In genomic region chr6:118963003-118963402, GRCh38 we compare ENCODE assay signal across 11 cellular contexts. TPM values are rescaled to one million over a fixed set of nuclear protein-coding genes. Genes with fewer than 3 reads are reported as not detected.
DNase-seq lines count a peak whose midpoint lies in the region; ATAC-seq and TF ChIP-seq lines count a peak whose summit lies in the region.
"Had no signal": no experiment of that assay in that cellular context is flagged by ENCODE, and none has a peak within 500 bp of the region (broad histone marks: within the 10 kb centered on the region; RNA-seq: fewer than 3 reads in every experiment).

No MANE protein-coding gene starts in this region.

- intact Hi-C loops in heart right ventricle (cut with DNase I): no loop called here
- intact Hi-C loops in Right ventricle myocardium inferior (cut with DNase I): no loop called here

- H3K27ac ChIP-seq in heart right ventricle (no peak overlapping the region), OCI-LY1 (ENCODE audit: low read depth, low read length, poor library complexity, severe bottlenecking) (no peak overlapping the region), endodermal cell (ENCODE audit: low read depth, low read length) (no peak overlapping the region)
- H3K27ac ChIP-seq: brain microvascular endothelial cell had no signal

- ATAC-seq in heart right ventricle (no peak), Right ventricle myocardium inferior (no peak)
- ATAC-seq in activated CD4-positive, CD25-positive, alpha-beta regulatory T cell treated with anti-CD3 and anti-CD28 coated beads, Interleukin-2, amount 50 U/mL, for 24 hours: no peak
- no peak for ATAC-seq in activated T-cell treated with anti-CD3 and anti-CD28 coated beads, Interleukin-2, amount 50 U/mL, for 72 hours (replicated peaks in 1 of 2)

- TF ChIP-seq CTCF in heart right ventricle (IDR thresholded peaks at IDR 0.05) (peak in 6 of 9 donors; percentile 32 to 58 (median 46)), OCI-LY1 (IDR thresholded peaks at IDR 0.05; ENCODE audit: low read length) (peak; percentile 36), endodermal cell (conservative IDR thresholded peaks at IDR 0.05) (peak; percentile 43), type B pancreatic cell (conservative IDR thresholded peaks at IDR 0.05) (peak; percentile 54)

- no peak overlapping the region for H2AFZ ChIP-seq in OCI-LY1 (ENCODE audit: low read length)

- H4K20me1 ChIP-seq in OCI-LY1 (ENCODE audit: insufficient read depth, low read length): no peaks in the 10 kb centered on the region

- peaks cover 63% of the 10 kb centered on the region for H3K36me3 Mint-ChIP-seq in endodermal cell (ENCODE audit: low read depth)
- H3K36me3 Mint-ChIP-seq in type B pancreatic cell: no peaks in the 10 kb centered on the region
- no peaks in the 10 kb centered on the region for H3K36me3 Mint-ChIP-seq in activated T-cell treated with anti-CD3 and anti-CD28 coated beads, Interleukin-2, amount 50 U/mL, for 72 hours (ENCODE audit: insufficient read depth in 2 of 2)

- H3K4me3 Mint-ChIP-seq in endodermal cell: no peak overlapping the region
- no peak overlapping the region for H3K4me3 Mint-ChIP-seq in type B pancreatic cell
- no peak overlapping the region for H3K4me3 Mint-ChIP-seq in activated T-cell treated with anti-CD3 and anti-CD28 coated beads, Interleukin-2, amount 50 U/mL, for 72 hours

- no peak overlapping the region for H3K4me3 ChIP-seq in heart right ventricle
- H3K4me3 ChIP-seq in OCI-LY1 (ENCODE audit: low read depth, low read length, poor library complexity, severe bottlenecking): no peak overlapping the region
- H3K4me3 ChIP-seq in endodermal cell (ENCODE audit: low read length): no peak overlapping the region

- H3K4me1 Mint-ChIP-seq in endodermal cell (no peaks in the 10 kb centered on the region), type B pancreatic cell (ENCODE audit: unreplicated experiment) (no peaks in the 10 kb centered on the region)
- peaks cover 6% of the 10 kb centered on the region for H3K4me1 Mint-ChIP-seq in activated T-cell treated with anti-CD3 and anti-CD28 coated beads, Interleukin-2, amount 50 U/mL, for 72 hours (ENCODE audit: low read depth)

- H3K9me3 Mint-ChIP-seq in endodermal cell (no peaks in the 10 kb centered on the region), type B pancreatic cell (no peaks in the 10 kb centered on the region)
- no peaks in the 10 kb centered on the region for H3K9me3 Mint-ChIP-seq in activated T-cell treated with anti-CD3 and anti-CD28 coated beads, Interleukin-2, amount 50 U/mL, for 72 hours

- no peaks in the 10 kb centered on the region for H3K27me3 Mint-ChIP-seq in endodermal cell (ENCODE audit: insufficient read depth)
- no peaks in the 10 kb centered on the region for H3K27me3 Mint-ChIP-seq in type B pancreatic cell
- H3K27me3 Mint-ChIP-seq in activated T-cell treated with anti-CD3 and anti-CD28 coated beads, Interleukin-2, amount 50 U/mL, for 72 hours (ENCODE audit: low read depth): no peaks in the 10 kb centered on the region

- H3K9me3 ChIP-seq in heart right ventricle: no peaks in the 10 kb centered on the region
- no peaks in the 10 kb centered on the region for H3K9me3 ChIP-seq in OCI-LY1 (ENCODE audit: low read length)
- H3K9me3 ChIP-seq in endodermal cell (ENCODE audit: control insufficient read depth, low read length): no peaks in the 10 kb centered on the region

- H3K4me2 ChIP-seq in OCI-LY1 (ENCODE audit: low read length): no peak overlapping the region

- no peaks in the 10 kb centered on the region for H3K79me2 ChIP-seq in OCI-LY1 (ENCODE audit: insufficient read depth, low read length)

- H3K27ac Mint-ChIP-seq in endodermal cell: no peak overlapping the region
- H3K27ac Mint-ChIP-seq in type B pancreatic cell: no peak overlapping the region
- H3K27ac Mint-ChIP-seq in activated T-cell treated with anti-CD3 and anti-CD28 coated beads, Interleukin-2, amount 50 U/mL, for 72 hours: no peak overlapping the region

- DNase-seq in heart right ventricle (no peak), Right ventricle myocardium inferior (ENCODE audit: missing footprints) (no peak), endodermal cell (no peak), type B pancreatic cell (ENCODE audit: extremely low spot score, unreplicated experiment) (no peak)
- DNase-seq in activated naive CD4-positive, alpha-beta T cell treated with anti-CD3 and anti-CD28 coated beads, Interleukin-2, amount 50 U/mL, for 16 hours: no peak
- DNase-seq in activated T-cell treated with anti-CD3 and anti-CD28 coated beads, Interleukin-2, amount 50 U/mL, for 72 hours: no peak
- DNase-seq: activated CD4-positive, alpha-beta T cell treated with anti-CD3 and anti-CD28 coated beads, Interleukin-2, amount 50 U/mL, for 4 hours; brain microvascular endothelial cell; Calu3 had no signal

- H3K36me3 ChIP-seq in heart right ventricle (no peaks in the 10 kb centered on the region), OCI-LY1 (ENCODE audit: insufficient read depth, low read length) (no peaks in the 10 kb centered on the region), endodermal cell (ENCODE audit: control insufficient read depth, insufficient read depth, low read length) (peaks cover 95% of the 10 kb centered on the region)
- H3K36me3 ChIP-seq: brain microvascular endothelial cell had no signal

- H3K27me3 ChIP-seq in heart right ventricle: no peaks in the 10 kb centered on the region
- H3K27me3 ChIP-seq in OCI-LY1 (ENCODE audit: insufficient read depth, low read length): no peaks in the 10 kb centered on the region
- no peaks in the 10 kb centered on the region for H3K27me3 ChIP-seq in endodermal cell (ENCODE audit: control insufficient read depth, insufficient read depth, low read length, poor library complexity, severe bottlenecking)
- H3K27me3 ChIP-seq: brain microvascular endothelial cell had no signal

- H3K4me1 ChIP-seq in heart right ventricle (no peaks in the 10 kb centered on the region), OCI-LY1 (ENCODE audit: insufficient read depth, low read length, severe bottlenecking) (no peaks in the 10 kb centered on the region), endodermal cell (ENCODE audit: control insufficient read depth, insufficient read depth, low read length) (no peaks in the 10 kb centered on the region)

- H3F3A ChIP-seq in OCI-LY1 (ENCODE audit: insufficient read depth, low read length): no peaks in the 10 kb centered on the region; the same call in 1 of the 2 replicates

- H3K9me2 ChIP-seq in OCI-LY1 (ENCODE audit: low read depth, low read length): no peaks in the 10 kb centered on the region

- H3K9ac ChIP-seq in OCI-LY1 (ENCODE audit: low read length) (no peak overlapping the region), endodermal cell (ENCODE audit: extremely low read depth, low read length, poor library complexity, severe bottlenecking) (no peak overlapping the region)

RNA-seq across cellular contexts. Expression of gene MCM9, which starts 28.0 kb away (rescaled TPM):
- total RNA-seq in heart right ventricle (1 to 10 TPM; 4.0 to 7.8 (median 5.5) TPM), Right ventricle myocardium inferior (4.5 TPM), endodermal cell (10 to 100 TPM; 17.8 to 21.2 TPM), type B pancreatic cell (ENCODE audit: low replicate concordance) (16.6 and 19.6 TPM in 2 replicates)
- 1 to 10 TPM; 1.5 to 3.3 TPM for polyA plus RNA-seq in heart right ventricle
- 12.3 TPM for polyA plus RNA-seq in endodermal cell (2013, experiment 1 of 2)
- 11.7 TPM for polyA plus RNA-seq in endodermal cell (2013, experiment 2 of 2)
- total RNA-seq in activated T-cell treated with anti-CD3 and anti-CD28 coated beads, Interleukin-2, amount 50 U/mL, for 72 hours: 10 to 100 TPM; 18.4 to 22.9 TPM
